Comparison of ENCODE assay signal across 20 cellular contexts in the genomic region with DNA sequence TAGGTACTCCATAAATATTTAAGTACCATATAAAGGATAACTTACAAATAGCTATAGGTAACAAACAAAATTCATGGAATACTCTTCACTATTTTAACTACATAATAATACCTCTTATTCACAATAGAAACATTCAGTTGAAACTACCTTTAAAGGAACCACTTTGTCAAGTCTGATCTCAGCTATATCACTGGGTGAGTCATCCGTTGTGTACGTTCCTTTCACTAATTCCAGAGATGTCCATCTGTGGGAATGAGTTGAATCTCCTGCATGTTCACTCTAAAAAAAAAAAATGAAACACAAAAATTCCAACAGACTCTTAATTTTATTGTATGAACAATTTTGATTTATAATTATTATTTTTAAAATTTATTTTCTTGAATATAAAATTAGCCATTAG.
DNase-seq lines count a peak whose midpoint lies in the region; ATAC-seq and TF ChIP-seq lines count a peak whose summit lies in the region.
"Had no signal": no experiment of that assay in that cellular context is flagged by ENCODE, and none has a peak within 500 bp of the region (broad histone marks: within the 10 kb centered on the region; RNA-seq: fewer than 3 reads in every experiment).

No MANE protein-coding gene starts in this region.

- no peaks in the 10 kb centered on the region for H3K27me3 ChIP-seq in AG04450 (ENCODE audit: control insufficient read depth, insufficient read depth, low read length)
- no peaks in the 10 kb centered on the region for H3K27me3 ChIP-seq in brain microvascular endothelial cell (replicated peaks)
- no peaks in the 10 kb centered on the region for H3K27me3 ChIP-seq in CD4-positive, alpha-beta T cell (ENCODE audit: control insufficient read depth, insufficient read depth, low read length)
- H3K27me3 ChIP-seq: vagina had no signal

- ATAC-seq in GM21360 (IDR thresholded peaks at IDR 0.05; ENCODE audit: unreplicated experiment): no peak
- no peak for ATAC-seq in CD4-positive, alpha-beta T cell (ENCODE audit: poor library complexity)
- ATAC-seq in activated CD4-positive, alpha-beta T cell treated with anti-CD3 and anti-CD28 coated beads for 36 hours: no peak
- ATAC-seq: activated naive CD8-positive, alpha-beta T cell treated with anti-CD3 and anti-CD28 coated beads, Interleukin-2, amount 50 U/mL, for 24 hours; activated T-helper 17 cell treated with anti-CD3 and anti-CD28 coated beads, Interleukin-2, amount 50 U/mL, for 72 hours had no signal

- H3K27ac Mint-ChIP-seq in CD4-positive, alpha-beta T cell: no peak overlapping the region
- no peak overlapping the region for H3K27ac Mint-ChIP-seq in activated CD4-positive, alpha-beta T cell treated with anti-CD3 and anti-CD28 coated beads for 36 hours
- H3K27ac Mint-ChIP-seq: activated naive CD8-positive, alpha-beta T cell treated with anti-CD3 and anti-CD28 coated beads, Interleukin-2, amount 50 U/mL, for 24 hours; activated T-helper 17 cell treated with anti-CD3 and anti-CD28 coated beads, Interleukin-2, amount 50 U/mL, for 72 hours; immature natural killer cell had no signal

- CTCF ChIA-PET in AG04450 (lab: Charles Lee): interaction anchor here (0.6 to 2.4 kb wide), 3 partner anchors 9 to 302 kb away, joined by 3 to 10 read pairs (median 3); no protein-coding TSS in a partner anchor
- CTCF ChIA-PET in CD4-positive, alpha-beta T cell (lab: Charles Lee): interaction anchor here (0.8 to 1.3 kb wide), 2 partner anchors 13 to 15 kb away, joined by 3 to 4 read pairs; no protein-coding TSS in a partner anchor
- CTCF ChIA-PET in activated CD4-positive, alpha-beta T cell treated with anti-CD3 and anti-CD28 coated beads for 36 hours (lab: Charles Lee): interaction anchor here (0.5 to 0.8 kb wide), 3 partner anchors 16 to 302 kb away, joined by 3 read pairs; no protein-coding TSS in a partner anchor

- in situ Hi-C loops in brain microvascular endothelial cell (cut with HindIII; ENCODE audit: low pct_ligation_motif_present, low sequenced_read_pairs): no loop called here

- peaks cover 7% of the 10 kb centered on the region for H3K4me1 Mint-ChIP-seq in CD4-positive, alpha-beta T cell (ENCODE audit: low read depth)
- H3K4me1 Mint-ChIP-seq in activated CD4-positive, alpha-beta T cell treated with anti-CD3 and anti-CD28 coated beads for 36 hours: no peaks in the 10 kb centered on the region
- H3K4me1 Mint-ChIP-seq: activated naive CD8-positive, alpha-beta T cell treated with anti-CD3 and anti-CD28 coated beads, Interleukin-2, amount 50 U/mL, for 24 hours; activated T-helper 17 cell treated with anti-CD3 and anti-CD28 coated beads, Interleukin-2, amount 50 U/mL, for 72 hours had no signal

- H3K36me3 Mint-ChIP-seq in CD4-positive, alpha-beta T cell (ENCODE audit: low read depth): peaks cover 93% of the 10 kb centered on the region
- peaks cover 46% of the 10 kb centered on the region for H3K36me3 Mint-ChIP-seq in activated CD4-positive, alpha-beta T cell treated with anti-CD3 and anti-CD28 coated beads for 36 hours (ENCODE audit: low read depth)

- H3K4me3 ChIP-seq in AG04450 (ENCODE audit: low read depth, low read length) (no peak overlapping the region), brain microvascular endothelial cell (ENCODE audit: low read depth, low read length) (no peak overlapping the region)
- H3K4me3 ChIP-seq: vagina had no signal

- no peaks in the 10 kb centered on the region for H3K27me3 Mint-ChIP-seq in CD4-positive, alpha-beta T cell
- no peaks in the 10 kb centered on the region for H3K27me3 Mint-ChIP-seq in activated CD4-positive, alpha-beta T cell treated with anti-CD3 and anti-CD28 coated beads for 36 hours
- H3K27me3 Mint-ChIP-seq: activated naive CD8-positive, alpha-beta T cell treated with anti-CD3 and anti-CD28 coated beads, Interleukin-2, amount 50 U/mL, for 24 hours; activated T-helper 17 cell treated with anti-CD3 and anti-CD28 coated beads, Interleukin-2, amount 50 U/mL, for 72 hours had no signal

- no peak overlapping the region for H3K27ac ChIP-seq in AG04450 (ENCODE audit: low read depth, low read length)
- H3K27ac ChIP-seq in brain microvascular endothelial cell: no peak overlapping the region
- no peak overlapping the region for H3K27ac ChIP-seq in CD4-positive, alpha-beta T cell (ENCODE audit: low read depth, low read length)
- H3K27ac ChIP-seq: vagina, VCaP had no signal

- TF ChIP-seq CTCF in AG04450 (IDR thresholded peaks at IDR 0.05; ENCODE audit: low read depth, low read length) (no peak), brain microvascular endothelial cell (IDR thresholded peaks at IDR 0.05; ENCODE audit: low read depth, low read length, missing control alignments) (no peak)
- TF ChIP-seq CTCF in CD4-positive, alpha-beta T cell (IDR thresholded peaks at IDR 0.05): no peak

- intact Hi-C loops in CD4-positive, alpha-beta T cell (cut with DNase I, micrococcal nuclease): loop anchor here in 1 of 2 experiments (5.0 kb wide), 1 partner anchor 99 kb away; no protein-coding TSS in a partner anchor
- intact Hi-C loops in activated CD4-positive, alpha-beta T cell treated with anti-CD3 and anti-CD28 coated beads for 36 hours (cut with DNase I, micrococcal nuclease): no loop called here

- POLR2A ChIA-PET in AG04450 (lab: Yijun Ruan, JAX): interaction anchor here (0.5 kb wide), 1 partner anchor 23 kb away, joined by 10 read pairs; no protein-coding TSS in a partner anchor
- POLR2A ChIA-PET in CD4-positive, alpha-beta T cell (lab: Charles Lee): interaction anchor here (0.9 kb wide), 1 partner anchor 8 kb away, joined by 5 read pairs; no protein-coding TSS in a partner anchor
- POLR2A ChIA-PET in activated CD4-positive, alpha-beta T cell treated with anti-CD3 and anti-CD28 coated beads for 36 hours (lab: Charles Lee): no interaction called here

- H3K9me3 Mint-ChIP-seq in CD4-positive, alpha-beta T cell: no peaks in the 10 kb centered on the region
- no peaks in the 10 kb centered on the region for H3K9me3 Mint-ChIP-seq in activated CD4-positive, alpha-beta T cell treated with anti-CD3 and anti-CD28 coated beads for 36 hours (ENCODE audit: low read depth)
- H3K9me3 Mint-ChIP-seq: activated naive CD8-positive, alpha-beta T cell treated with anti-CD3 and anti-CD28 coated beads, Interleukin-2, amount 50 U/mL, for 24 hours; activated T-helper 17 cell treated with anti-CD3 and anti-CD28 coated beads, Interleukin-2, amount 50 U/mL, for 72 hours; immature natural killer cell had no signal

- H3K9me3 ChIP-seq in AG04450 (ENCODE audit: control insufficient read depth, insufficient read depth, low read length): no peaks in the 10 kb centered on the region
- H3K9me3 ChIP-seq in CD4-positive, alpha-beta T cell (ENCODE audit: control insufficient read depth, low read length): no peaks in the 10 kb centered on the region
- H3K9me3 ChIP-seq: vagina had no signal

- H3K36me3 ChIP-seq in brain microvascular endothelial cell (replicated peaks): peaks cover 14% of the 10 kb centered on the region

- H3K4me3 Mint-ChIP-seq in CD4-positive, alpha-beta T cell: no peak overlapping the region
- no peak overlapping the region for H3K4me3 Mint-ChIP-seq in activated CD4-positive, alpha-beta T cell treated with anti-CD3 and anti-CD28 coated beads for 36 hours
- H3K4me3 Mint-ChIP-seq: activated naive CD8-positive, alpha-beta T cell treated with anti-CD3 and anti-CD28 coated beads, Interleukin-2, amount 50 U/mL, for 24 hours; activated T-helper 17 cell treated with anti-CD3 and anti-CD28 coated beads, Interleukin-2, amount 50 U/mL, for 72 hours; immature natural killer cell had no signal

- DNase-seq in AG04450 (ENCODE audit: low read depth, low spot score) (peak; percentile 42), LHCN-M2 (ENCODE audit: low read depth) (peak; percentile 12), brain microvascular endothelial cell (peak; percentile 78), glomerular visceral epithelial cell (ENCODE audit: extremely low spot score) (peak; percentile 5), NCI-H82 (lab: John Stamatoyannopoulos, UW) (no peak)
- no peak for DNase-seq in CD4-positive, alpha-beta T cell
- DNase-seq in activated CD4-positive, alpha-beta T cell treated with anti-CD3 and anti-CD28 coated beads for 36 hours: no peak
- DNase-seq: activated naive CD8-positive, alpha-beta T cell treated with anti-CD3 and anti-CD28 coated beads, Interleukin-2, amount 50 U/mL, for 24 hours; COR-L47; glutamatergic neuron; immature natural killer cell; KBM-7; NCI-H1092; NCI-H2107; NCI-H774; RPMI8226 had no signal

Comparison
In these comparisons a context has a peak if more than half of its experiments do, and no peak if none do; other contexts are left out.
1. DNase-seq: peak in AG04450 (single experiment), LHCN-M2 (single experiment), brain microvascular endothelial cell (single experiment) and glomerular visceral epithelial cell (single experiment); none in NCI-H82 (single experiment), CD4-positive, alpha-beta T cell (0 of 10) and activated CD4-positive, alpha-beta T cell treated with anti-CD3 and anti-CD28 coated beads for 36 hours (single experiment).